Comparison of ENCODE assay signal across 9 cellular contexts in genomic region chr15:63517614-63518013, GRCh38. TPM values are rescaled to one million over a fixed set of nuclear protein-coding genes. Genes with fewer than 3 reads are reported as not detected.
A peak's percentile ranks its signal among the peaks of the same experiment; 100 is the strongest.
DNase-seq lines count a peak whose midpoint lies in the region; ATAC-seq lines count a peak whose summit lies in the region.
"Had no signal": no experiment of that assay in that cellular context is flagged by ENCODE, and none has a peak within 500 bp of the region (broad histone marks: within the 10 kb centered on the region; RNA-seq: fewer than 3 reads in every experiment).

No MANE protein-coding gene starts in this region.

- no peaks in the 10 kb centered on the region for H3K27me3 Mint-ChIP-seq in activated naive CD4-positive, alpha-beta T cell treated with anti-CD3 and anti-CD28 coated beads, Interleukin-2, amount 10 ng/mL, durations not matched to agents 7 days and 5 days

- intact Hi-C loops in left colon (cut with DNase I, micrococcal nuclease): no loop called here

- DNase-seq in activated naive CD4-positive, alpha-beta T cell treated with anti-CD3 and anti-CD28 coated beads, Interleukin-2, amount 10 ng/mL, durations not matched to agents 7 days and 5 days: no peak
- no peak for DNase-seq in activated naive CD4-positive, alpha-beta T cell (lab: John Stamatoyannopoulos, UW)
- no peak for DNase-seq in activated naive CD4-positive, alpha-beta T cell treated with anti-CD3 and anti-CD28 coated beads, Interleukin-2, amount 50 U/mL, for 72 hours (ENCODE audit: low spot score in 2 of 2)
- no peak for DNase-seq in left colon
- no peak for DNase-seq in NCI-H2227 (lab: John Stamatoyannopoulos, UW; ENCODE audit: unreplicated experiment)
- no peak for DNase-seq in C1 segment of cervical spinal cord (lab: John Stamatoyannopoulos, UW)
- no peak for DNase-seq in NCI-H82 (lab: John Stamatoyannopoulos, UW)
- DNase-seq: midbrain had no signal

- H3K27ac Mint-ChIP-seq in activated naive CD4-positive, alpha-beta T cell treated with anti-CD3 and anti-CD28 coated beads, Interleukin-2, amount 10 ng/mL, durations not matched to agents 7 days and 5 days: peak overlapping the region; percentile 20
- peak overlapping the region; percentile 6 to 17 for H3K27ac Mint-ChIP-seq in activated naive CD4-positive, alpha-beta T cell treated with anti-CD3 and anti-CD28 coated beads, Interleukin-2, amount 50 U/mL, for 72 hours

- peaks cover 7% of the 10 kb centered on the region for H3K36me3 Mint-ChIP-seq in activated naive CD4-positive, alpha-beta T cell treated with anti-CD3 and anti-CD28 coated beads, Interleukin-2, amount 10 ng/mL, durations not matched to agents 7 days and 5 days
- no peaks in the 10 kb centered on the region for H3K36me3 Mint-ChIP-seq in activated naive CD4-positive, alpha-beta T cell treated with anti-CD3 and anti-CD28 coated beads, Interleukin-2, amount 50 U/mL, for 72 hours

- peaks cover 44% of the 10 kb centered on the region for H3K4me1 Mint-ChIP-seq in activated naive CD4-positive, alpha-beta T cell treated with anti-CD3 and anti-CD28 coated beads, Interleukin-2, amount 10 ng/mL, durations not matched to agents 7 days and 5 days

- CTCF ChIA-PET in activated naive CD4-positive, alpha-beta T cell treated with anti-CD3 and anti-CD28 coated beads, Interleukin-2, amount 10 ng/mL, durations not matched to agents 7 days and 5 days (lab: Charles Lee): interaction anchor here (0.7 to 1.7 kb wide), 4 partner anchors 12 to 51 kb away, joined by 3 to 7 read pairs (median 4); no protein-coding TSS in a partner anchor

- peak; percentile 56 to 57 for ATAC-seq in activated naive CD4-positive, alpha-beta T cell treated with anti-CD3 and anti-CD28 coated beads, Interleukin-2, amount 50 U/mL, for 72 hours
- peak; percentile 73 for ATAC-seq in left colon
- ATAC-seq in GM21576 (IDR thresholded peaks at IDR 0.05; ENCODE audit: unreplicated experiment): no peak

- H3K4me3 Mint-ChIP-seq in activated naive CD4-positive, alpha-beta T cell treated with anti-CD3 and anti-CD28 coated beads, Interleukin-2, amount 10 ng/mL, durations not matched to agents 7 days and 5 days: no peak overlapping the region

- no peaks in the 10 kb centered on the region for H3K9me3 Mint-ChIP-seq in activated naive CD4-positive, alpha-beta T cell treated with anti-CD3 and anti-CD28 coated beads, Interleukin-2, amount 10 ng/mL, durations not matched to agents 7 days and 5 days
- H3K9me3 Mint-ChIP-seq in activated naive CD4-positive, alpha-beta T cell treated with anti-CD3 and anti-CD28 coated beads, Interleukin-2, amount 50 U/mL, for 72 hours: no peaks in the 10 kb centered on the region

RNA-seq across cellular contexts. Expression of gene USP3, which starts 13.2 kb away (rescaled TPM):
- 10 to 100 TPM; 71.4 to 81.4 TPM for total RNA-seq in activated naive CD4-positive, alpha-beta T cell treated with anti-CD3 and anti-CD28 coated beads, Interleukin-2, amount 50 U/mL, for 72 hours
- total RNA-seq in left colon: 10 to 100 TPM; 74.7 to 79.9 TPM
